Comparison of ENCODE assay signal across 12 cellular contexts in genomic region chr1:162697140-162697895, GRCh38.
DNase-seq lines count a peak whose midpoint lies in the region; FAIRE-seq and TF ChIP-seq lines count a peak whose summit lies in the region.
"Had no signal": no experiment of that assay in that cellular context is flagged by ENCODE, and none has a peak within 500 bp of the region (broad histone marks: within the 10 kb centered on the region; RNA-seq: fewer than 3 reads in every experiment).

No MANE protein-coding gene starts in this region.

- peaks cover 6% of the 10 kb centered on the region for H3F3A ChIP-seq in SK-N-SH (replicated peaks; ENCODE audit: insufficient read depth)

- DNase-seq in NCI-H510A treated with DMSO at 0.1 percent for 48 hours (lab: John Stamatoyannopoulos, UW) (peak; percentile 31), NCI-H510A (lab: John Stamatoyannopoulos, UW) (no peak), SK-N-SH (no peak), keratinocyte (ENCODE audit: low read depth, low spot score) (no peak), foreskin fibroblast (no peak), GM12892 (ENCODE audit: insufficient read length) (no peak)
- DNase-seq in effector CD4-positive, alpha-beta T cell, result no peak
- DNase-seq: GDM1; naive B cell; stimulated activated CD4-positive, alpha-beta T cell treated with anti-CD3 and anti-CD28 coated beads, Interleukin-4, amount 100 ng/mL, for 24 hours had no signal

- H2AFZ ChIP-seq in SK-N-SH (ENCODE audit: low read depth) (no peak overlapping the region), keratinocyte (ENCODE audit: control insufficient read depth, low read length) (peak overlapping the region; percentile 9)

- H3K27me3 ChIP-seq in SK-N-SH (ENCODE audit: insufficient read depth) (no peaks in the 10 kb centered on the region), keratinocyte (ENCODE audit: control insufficient read depth, extremely low read depth, insufficient read depth, low read length) (no peaks in the 10 kb centered on the region), stomach smooth muscle (ENCODE audit: control insufficient read depth in 1 of 2, insufficient read depth in 2 of 2, low read length in 2 of 2) (no peaks in the 10 kb centered on the region)

- WGBS in SK-N-SH (ENCODE audit: low lambda C conversion rate), result 85% methylated on average over 6 of the region's 6 CpGs

- POLR2A ChIA-PET in SK-N-SH (lab: Yijun Ruan, JAX), result no interaction called here

- H3K4me2 ChIP-seq in SK-N-SH, result peak overlapping the region; percentile 71; the same call in 1 of the 2 replicates
- peak overlapping the region; percentile 69 for H3K4me2 ChIP-seq in keratinocyte (ENCODE audit: control insufficient read depth, extremely low read depth, insufficient read depth, low read depth, low read length)

- H3K79me2 ChIP-seq in SK-N-SH (ENCODE audit: insufficient read depth) (peaks cover 99% of the 10 kb centered on the region), keratinocyte (ENCODE audit: control insufficient read depth, insufficient read depth, low read length) (no peaks in the 10 kb centered on the region)

- dilution Hi-C loops in keratinocyte (cut with MboI; ENCODE audit: extremely low pct_ligation_motif_present, low sequenced_read_pairs), result no loop called here

- no peak for TF ChIP-seq EP300 in SK-N-SH (IDR thresholded peaks at IDR 0.05; ENCODE audit: borderline replicate concordance in 1 of 2, low read depth in 1 of 2, low read length in 1 of 2)

- H3K36me3 ChIP-seq in SK-N-SH (replicated peaks in 1 of 2; ENCODE audit: control insufficient read depth in 1 of 2, insufficient read depth in 2 of 2, low read length in 1 of 2) (peaks cover 12 to 19% of the 10 kb centered on the region in 2 experiments), keratinocyte (ENCODE audit: control insufficient read depth in 2 of 2, extremely low read depth in 1 of 2, insufficient read depth in 2 of 2, low read length in 2 of 2) (no peaks in the 10 kb centered on the region), stomach smooth muscle (ENCODE audit: control insufficient read depth in 2 of 2, insufficient read depth in 2 of 2, low read length in 2 of 2) (no peaks in the 10 kb centered on the region)
- H3K36me3 ChIP-seq: HAP-1 had no signal

- H3K9me3 ChIP-seq in SK-N-SH (no peaks in the 10 kb centered on the region), keratinocyte (ENCODE audit: control insufficient read depth, low read depth, low read length) (no peaks in the 10 kb centered on the region), stomach smooth muscle (ENCODE audit: control insufficient read depth in 2 of 2, low read length in 2 of 2) (no peaks in the 10 kb centered on the region)
- H3K9me3 ChIP-seq: HAP-1 had no signal

- H3K4me1 ChIP-seq in SK-N-SH (ENCODE audit: control insufficient read depth in 1 of 2, insufficient read depth in 2 of 2, low read depth in 1 of 2, low read length in 1 of 2) (peaks cover 33 to 42% of the 10 kb centered on the region in 2 experiments; a peak in 3 of 4 replicates), keratinocyte (ENCODE audit: control insufficient read depth, extremely low read depth, insufficient read depth, low read length) (peaks cover 20% of the 10 kb centered on the region), stomach smooth muscle (ENCODE audit: control insufficient read depth, insufficient read depth, low read length) (peaks cover 56% of the 10 kb centered on the region)

- no peak overlapping the region for H3K9ac ChIP-seq in SK-N-SH
- no peak overlapping the region for H3K9ac ChIP-seq in keratinocyte (ENCODE audit: control insufficient read depth, extremely low read depth, insufficient read depth, low read length)
- peak overlapping the region in 1 of 2 donors; percentile 42 for H3K9ac ChIP-seq in stomach smooth muscle (ENCODE audit: low read length in 2 of 2)

- H3K27ac ChIP-seq in SK-N-SH (ENCODE audit: low read depth in 2 of 2, low read length in 1 of 2), result peak overlapping the region; percentile 63 to 89; a peak in 3 of 4 replicates
- H3K27ac ChIP-seq in keratinocyte (ENCODE audit: control insufficient read depth, insufficient read depth, low read length), result no peak overlapping the region
- H3K27ac ChIP-seq in stomach smooth muscle (ENCODE audit: low read length), result peak overlapping the region; percentile 94

- H4K20me1 ChIP-seq in SK-N-SH (ENCODE audit: insufficient read depth), result peaks cover 48% of the 10 kb centered on the region
- H4K20me1 ChIP-seq in keratinocyte (ENCODE audit: control insufficient read depth, extremely low read depth, insufficient read depth, low read length), result no peaks in the 10 kb centered on the region

- TF ChIP-seq CTCF in SK-N-SH (IDR thresholded peaks at IDR 0.05) (no peak), keratinocyte (optimal IDR thresholded peaks at IDR 0.05 in 1 of 3, IDR thresholded peaks at IDR 0.05 in 1 of 3, conservative IDR thresholded peaks at IDR 0.05 in 1 of 3; ENCODE audit: extremely low read depth in 1 of 3, insufficient read depth in 2 of 3, low read length in 3 of 3) (no peak), foreskin fibroblast (IDR thresholded peaks at IDR 0.05; ENCODE audit: low read depth, low read length) (no peak)

- no peak for TF ChIP-seq RAD21 in SK-N-SH (IDR thresholded peaks at IDR 0.05; ENCODE audit: low read length)

- CTCF ChIA-PET in SK-N-SH (lab: Yijun Ruan, JAX), result interaction anchor here (1.1 to 1.3 kb wide), 3 partner anchors 61 to 157 kb away, joined by 3 to 5 read pairs (median 3); no protein-coding TSS in a partner anchor

- no peaks in the 10 kb centered on the region for H3K9me1 ChIP-seq in keratinocyte (ENCODE audit: control insufficient read depth, extremely low read depth, insufficient read depth, low read length)

- H3K9me2 ChIP-seq in SK-N-SH, result no peaks in the 10 kb centered on the region

- no peak for TF ChIP-seq POLR2A in GM12892 (IDR thresholded peaks at IDR 0.05; ENCODE audit: low read depth, low read length)

- no peak for FAIRE-seq in keratinocyte (lab: Jason Lieb, UNC)
- FAIRE-seq in GM12892 (lab: Jason Lieb, UNC), result no peak

- no peak overlapping the region for H3K4me3 ChIP-seq in SK-N-SH (ENCODE audit: low read depth in 2 of 2, low read length in 1 of 2)
- H3K4me3 ChIP-seq in keratinocyte (ENCODE audit: control insufficient read depth in 2 of 3, extremely low read depth in 1 of 3, insufficient read depth in 2 of 3, low read depth in 1 of 3, low read length in 3 of 3), result no peak overlapping the region
- no peak overlapping the region for H3K4me3 ChIP-seq in stomach smooth muscle (ENCODE audit: low read length in 2 of 2)
- H3K4me3 ChIP-seq in foreskin fibroblast (ENCODE audit: low read depth in 1 of 2, low read length in 2 of 2), result no peak overlapping the region
- H3K4me3 ChIP-seq: HAP-1 had no signal

TF ChIP-seq in SK-N-SH, 30 proteins besides CTCF, POLR2A, EP300 and RAD21:
- TF ChIP-seq MEF2A (IDR thresholded peaks at IDR 0.05; ENCODE audit: borderline replicate concordance, low read depth) (no peak), TEAD4 (IDR thresholded peaks at IDR 0.05; ENCODE audit: borderline replicate concordance, insufficient read depth) (no peak), RCOR1 (IDR thresholded peaks at IDR 0.05; ENCODE audit: low read length) (no peak), EZH2phosphoT487 (IDR thresholded peaks at IDR 0.05; ENCODE audit: borderline replicate concordance, low read depth) (no peak), GATA2 (CRISPR knock-in tag; IDR thresholded peaks at IDR 0.05) (no peak), RXRA (IDR thresholded peaks at IDR 0.05; ENCODE audit: borderline replicate concordance, low read depth) (no peak), JUND (IDR thresholded peaks at IDR 0.05) (no peak), POLR2AphosphoS5 (IDR thresholded peaks at IDR 0.05; ENCODE audit: low read depth, low read length) (no peak), TAF1 (IDR thresholded peaks at IDR 0.05; ENCODE audit: borderline replicate concordance, low read depth, low read length) (no peak), IRF3 (IDR thresholded peaks at IDR 0.05; ENCODE audit: low read depth, low read length) (no peak), ELF1 (IDR thresholded peaks at IDR 0.05) (no peak)
- TF ChIP-seq, protein P1, sequence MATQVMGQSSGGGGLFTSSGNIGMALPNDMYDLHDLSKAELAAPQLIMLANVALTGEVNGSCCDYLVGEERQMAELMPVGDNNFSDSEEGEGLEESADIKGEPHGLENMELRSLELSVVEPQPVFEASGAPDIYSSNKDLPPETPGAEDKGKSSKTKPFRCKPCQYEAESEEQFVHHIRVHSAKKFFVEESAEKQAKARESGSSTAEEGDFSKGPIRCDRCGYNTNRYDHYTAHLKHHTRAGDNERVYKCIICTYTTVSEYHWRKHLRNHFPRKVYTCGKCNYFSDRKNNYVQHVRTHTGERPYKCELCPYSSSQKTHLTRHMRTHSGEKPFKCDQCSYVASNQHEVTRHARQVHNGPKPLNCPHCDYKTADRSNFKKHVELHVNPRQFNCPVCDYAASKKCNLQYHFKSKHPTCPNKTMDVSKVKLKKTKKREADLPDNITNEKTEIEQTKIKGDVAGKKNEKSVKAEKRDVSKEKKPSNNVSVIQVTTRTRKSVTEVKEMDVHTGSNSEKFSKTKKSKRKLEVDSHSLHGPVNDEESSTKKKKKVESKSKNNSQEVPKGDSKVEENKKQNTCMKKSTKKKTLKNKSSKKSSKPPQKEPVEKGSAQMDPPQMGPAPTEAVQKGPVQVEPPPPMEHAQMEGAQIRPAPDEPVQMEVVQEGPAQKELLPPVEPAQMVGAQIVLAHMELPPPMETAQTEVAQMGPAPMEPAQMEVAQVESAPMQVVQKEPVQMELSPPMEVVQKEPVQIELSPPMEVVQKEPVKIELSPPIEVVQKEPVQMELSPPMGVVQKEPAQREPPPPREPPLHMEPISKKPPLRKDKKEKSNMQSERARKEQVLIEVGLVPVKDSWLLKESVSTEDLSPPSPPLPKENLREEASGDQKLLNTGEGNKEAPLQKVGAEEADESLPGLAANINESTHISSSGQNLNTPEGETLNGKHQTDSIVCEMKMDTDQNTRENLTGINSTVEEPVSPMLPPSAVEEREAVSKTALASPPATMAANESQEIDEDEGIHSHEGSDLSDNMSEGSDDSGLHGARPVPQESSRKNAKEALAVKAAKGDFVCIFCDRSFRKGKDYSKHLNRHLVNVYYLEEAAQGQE (IDR thresholded peaks at IDR 0.05; ENCODE audit: low read depth, low read length), result no peak
